In genomic region chr10:63261496-63261895, GRCh38 we compare ENCODE assay signal across 9 cellular contexts.
DNase-seq lines count a peak whose midpoint lies in the region; ATAC-seq and TF ChIP-seq lines count a peak whose summit lies in the region.
"Had no signal": no experiment of that assay in that cellular context is flagged by ENCODE, and none has a peak within 500 bp of the region (broad histone marks: within the 10 kb centered on the region; RNA-seq: fewer than 3 reads in every experiment).

No MANE protein-coding gene starts in this region.

- 83% methylated on average over 3 of the region's 3 CpGs for WGBS in right cardiac atrium

- H3K4me1 ChIP-seq in right atrium auricular region (peaks cover 0 to 68% of the 10 kb centered on the region in 2 donors), right cardiac atrium (ENCODE audit: control insufficient read depth, insufficient read depth, low read length) (peaks cover 2% of the 10 kb centered on the region), Loucy (ENCODE audit: insufficient read depth, low read length, poor library complexity, severe bottlenecking) (peaks cover 70% of the 10 kb centered on the region), vagina (peaks cover 78% of the 10 kb centered on the region)

- H3K9ac ChIP-seq in Loucy (ENCODE audit: low read depth, low read length, poor library complexity, severe bottlenecking): no peak overlapping the region

- H3K9me2 ChIP-seq in Loucy (replicated peaks; ENCODE audit: low read depth, low read length): no peaks in the 10 kb centered on the region

- H3K36me3 ChIP-seq in right atrium auricular region (peaks cover 13% of the 10 kb centered on the region), Loucy (ENCODE audit: insufficient read depth, low read length) (0 out of 2 replicates have a peak, but pooled peaks cover 4% of the 10 kb centered on the region), vagina (no peaks in the 10 kb centered on the region), brain microvascular endothelial cell (replicated peaks) (peaks cover 2% of the 10 kb centered on the region)

- in situ Hi-C loops in brain microvascular endothelial cell (cut with HindIII; ENCODE audit: low pct_ligation_motif_present, low sequenced_read_pairs): no loop called here

- H3K27me3 ChIP-seq in right atrium auricular region (no peaks in the 10 kb centered on the region), right cardiac atrium (ENCODE audit: control insufficient read depth, insufficient read depth) (no peaks in the 10 kb centered on the region), Loucy (ENCODE audit: insufficient read depth, low read length, poor library complexity, severe bottlenecking) (no peaks in the 10 kb centered on the region), vagina (no peaks in the 10 kb centered on the region), brain microvascular endothelial cell (replicated peaks) (no peaks in the 10 kb centered on the region)

- H3F3A ChIP-seq in Loucy (ENCODE audit: low read depth): no peaks in the 10 kb centered on the region

- peaks cover 94% of the 10 kb centered on the region for H4K20me1 ChIP-seq in Loucy (ENCODE audit: insufficient read depth, low read length, poor library complexity, severe bottlenecking)

- H3K79me2 ChIP-seq in Loucy (ENCODE audit: insufficient read depth, low read length): peaks cover 100% of the 10 kb centered on the region

- no peak overlapping the region for H2AFZ ChIP-seq in Loucy (ENCODE audit: low read length)

- H3K9me3 ChIP-seq in right atrium auricular region (no peaks in the 10 kb centered on the region), right cardiac atrium (ENCODE audit: control insufficient read depth, low read length) (no peaks in the 10 kb centered on the region), Loucy (ENCODE audit: insufficient read depth, low read depth, low read length) (no peaks in the 10 kb centered on the region), vagina (no peaks in the 10 kb centered on the region)

- DNase-seq in right atrium auricular region (ENCODE audit: low spot score) (no peak), right cardiac atrium (no peak), fibroblast of mammary gland (ENCODE audit: low read depth) (peak; percentile 48), vagina (ENCODE audit: extremely low spot score in 2 of 2) (no peak), occipital lobe (lab: John Stamatoyannopoulos, UW) (no peak), brain microvascular endothelial cell (no peak), NCI-H526 (lab: John Stamatoyannopoulos, UW) (no peak)

- intact Hi-C loops in right cardiac atrium (cut with DNase I) (no loop called here), vagina (cut with DNase I) (no loop called here)

- no peak for TF ChIP-seq POLR2A in vagina (IDR thresholded peaks at IDR 0.05)

- H3K4me3 ChIP-seq in right atrium auricular region (no peak overlapping the region), right cardiac atrium (ENCODE audit: low read length) (no peak overlapping the region), Loucy (ENCODE audit: low read length, poor library complexity, severe bottlenecking) (peak overlapping the region; percentile 84), fibroblast of mammary gland (ENCODE audit: control insufficient read depth, low read depth, low read length) (no peak overlapping the region), vagina (no peak overlapping the region), brain microvascular endothelial cell (ENCODE audit: low read depth, low read length) (no peak overlapping the region)

- H3K4me2 ChIP-seq in Loucy (ENCODE audit: low read depth, low read length, poor library complexity, severe bottlenecking): peak overlapping the region; percentile 92

- no peak for ATAC-seq in right cardiac atrium
- ATAC-seq: Panc1 had no signal

- TF ChIP-seq CTCF in right atrium auricular region (IDR thresholded peaks at IDR 0.05) (no peak), Loucy (conservative IDR thresholded peaks at IDR 0.05; ENCODE audit: low read length) (no peak), fibroblast of mammary gland (conservative IDR thresholded peaks at IDR 0.05; ENCODE audit: control insufficient read depth, insufficient read depth, low read depth, low read length) (no peak), vagina (IDR thresholded peaks at IDR 0.05) (no peak), brain microvascular endothelial cell (IDR thresholded peaks at IDR 0.05; ENCODE audit: low read depth, low read length, missing control alignments) (no peak)

- H3K27ac ChIP-seq in right atrium auricular region (peak overlapping the region; percentile 1 to 91), right cardiac atrium (ENCODE audit: low read length) (no peak overlapping the region), vagina (peak overlapping the region; percentile 29), brain microvascular endothelial cell (no peak overlapping the region)

Comparison
In these comparisons a context has a peak if more than half of its experiments do, and no peak if none do; other contexts are left out.
1. H3K27ac ChIP-seq: peak in right atrium auricular region (2 of 2) and vagina (single experiment); none in right cardiac atrium (single experiment) and brain microvascular endothelial cell (single experiment).